Comparison of ENCODE assay signal across 2 cellular contexts in the genomic region with DNA sequence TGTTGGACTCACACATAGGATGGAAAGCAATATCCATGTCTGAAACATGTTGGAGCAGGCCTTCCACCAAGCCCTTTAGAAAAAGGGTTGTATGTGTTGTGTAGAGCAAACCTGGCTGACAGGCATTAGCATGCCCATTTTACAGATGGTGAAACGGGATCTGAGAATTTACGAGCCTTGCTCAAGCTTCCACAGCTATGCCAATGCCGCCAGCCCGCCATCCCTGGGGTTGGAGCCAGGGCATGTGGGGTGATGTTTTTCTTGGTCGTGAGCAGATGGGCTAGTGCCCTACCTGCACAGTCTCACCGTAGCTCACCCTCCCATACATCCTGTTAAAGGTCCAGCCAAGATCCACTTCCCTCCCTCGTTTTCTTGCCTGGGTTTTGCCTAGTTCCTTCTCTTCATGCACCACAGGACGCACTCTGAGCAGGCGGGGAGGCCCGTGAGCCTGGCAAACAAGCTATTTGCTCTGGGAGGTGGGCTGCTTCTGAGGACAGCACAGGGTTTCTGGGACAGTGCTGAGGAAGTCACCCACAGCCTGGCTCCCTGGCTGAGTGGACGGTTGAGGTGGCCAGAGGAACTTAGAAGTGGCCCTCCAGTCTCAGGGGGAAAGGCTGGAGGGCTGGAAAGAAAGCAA.
TF ChIP-seq lines count a peak whose summit lies in the region.

No MANE protein-coding gene starts in this region.

TF ChIP-seq in SK-N-SH, 30 proteins besides CTCF, POLR2A, EP300 and RAD21 (continued from another document):
- TF ChIP-seq, protein P1, sequence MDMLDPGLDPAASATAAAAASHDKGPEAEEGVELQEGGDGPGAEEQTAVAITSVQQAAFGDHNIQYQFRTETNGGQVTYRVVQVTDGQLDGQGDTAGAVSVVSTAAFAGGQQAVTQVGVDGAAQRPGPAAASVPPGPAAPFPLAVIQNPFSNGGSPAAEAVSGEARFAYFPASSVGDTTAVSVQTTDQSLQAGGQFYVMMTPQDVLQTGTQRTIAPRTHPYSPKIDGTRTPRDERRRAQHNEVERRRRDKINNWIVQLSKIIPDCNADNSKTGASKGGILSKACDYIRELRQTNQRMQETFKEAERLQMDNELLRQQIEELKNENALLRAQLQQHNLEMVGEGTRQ (IDR thresholded peaks at IDR 0.05; ENCODE audit: borderline replicate concordance, low read depth, low read length): no peak
- no peak for TF ChIP-seq FOXJ3 (CRISPR knock-in tag; IDR thresholded peaks at IDR 0.05)
- TF ChIP-seq MEF2A (IDR thresholded peaks at IDR 0.05; ENCODE audit: borderline replicate concordance, low read depth): no peak
- TF ChIP-seq EZH2phosphoT487 (IDR thresholded peaks at IDR 0.05; ENCODE audit: borderline replicate concordance, low read depth): no peak
- no peak for TF ChIP-seq GABPA (IDR thresholded peaks at IDR 0.05; ENCODE audit: low read depth)
- no peak for TF ChIP-seq CHD2 (IDR thresholded peaks at IDR 0.05; ENCODE audit: low read length, partially characterized antibody)
- TF ChIP-seq, protein P2, sequence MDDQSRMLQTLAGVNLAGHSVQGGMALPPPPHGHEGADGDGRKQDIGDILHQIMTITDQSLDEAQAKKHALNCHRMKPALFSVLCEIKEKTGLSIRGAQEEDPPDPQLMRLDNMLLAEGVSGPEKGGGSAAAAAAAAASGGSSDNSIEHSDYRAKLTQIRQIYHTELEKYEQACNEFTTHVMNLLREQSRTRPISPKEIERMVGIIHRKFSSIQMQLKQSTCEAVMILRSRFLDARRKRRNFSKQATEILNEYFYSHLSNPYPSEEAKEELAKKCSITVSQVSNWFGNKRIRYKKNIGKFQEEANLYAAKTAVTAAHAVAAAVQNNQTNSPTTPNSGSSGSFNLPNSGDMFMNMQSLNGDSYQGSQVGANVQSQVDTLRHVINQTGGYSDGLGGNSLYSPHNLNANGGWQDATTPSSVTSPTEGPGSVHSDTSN (IDR thresholded peaks at IDR 0.05): no peak
- TF ChIP-seq POLR2AphosphoS5 (IDR thresholded peaks at IDR 0.05; ENCODE audit: low read depth, low read length): no peak
- no peak for TF ChIP-seq SMC3 (IDR thresholded peaks at IDR 0.05; ENCODE audit: low read depth, low read length)
- TF ChIP-seq TAF1 (IDR thresholded peaks at IDR 0.05; ENCODE audit: borderline replicate concordance, low read depth, low read length): no peak
- TF ChIP-seq SIN3A (IDR thresholded peaks at IDR 0.05; ENCODE audit: borderline replicate concordance, low read depth, low read length): no peak

TF ChIP-seq in SK-N-SH treated with all-trans-retinoic acid at 6 μM for 48 hours, 23 proteins besides CTCF, POLR2A, EP300 and RAD21 (continued from another document):
- TF ChIP-seq, protein P3, sequence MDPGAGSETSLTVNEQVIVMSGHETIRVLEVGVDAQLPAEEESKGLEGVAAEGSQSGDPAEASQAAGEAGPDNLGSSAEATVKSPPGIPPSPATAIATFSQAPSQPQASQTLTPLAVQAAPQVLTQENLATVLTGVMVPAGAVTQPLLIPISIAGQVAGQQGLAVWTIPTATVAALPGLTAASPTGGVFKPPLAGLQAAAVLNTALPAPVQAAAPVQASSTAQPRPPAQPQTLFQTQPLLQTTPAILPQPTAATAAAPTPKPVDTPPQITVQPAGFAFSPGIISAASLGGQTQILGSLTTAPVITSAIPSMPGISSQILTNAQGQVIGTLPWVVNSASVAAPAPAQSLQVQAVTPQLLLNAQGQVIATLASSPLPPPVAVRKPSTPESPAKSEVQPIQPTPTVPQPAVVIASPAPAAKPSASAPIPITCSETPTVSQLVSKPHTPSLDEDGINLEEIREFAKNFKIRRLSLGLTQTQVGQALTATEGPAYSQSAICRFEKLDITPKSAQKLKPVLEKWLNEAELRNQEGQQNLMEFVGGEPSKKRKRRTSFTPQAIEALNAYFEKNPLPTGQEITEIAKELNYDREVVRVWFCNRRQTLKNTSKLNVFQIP (CRISPR knock-in tag; IDR thresholded peaks at IDR 0.05; ENCODE audit: borderline replicate concordance, low read depth): no peak
- TF ChIP-seq ESRRG (CRISPR knock-in tag; IDR thresholded peaks at IDR 0.05) (no peak), ARNTL (CRISPR knock-in tag; IDR thresholded peaks at IDR 0.05; ENCODE audit: borderline replicate concordance, low read depth) (no peak), ZNF8 (CRISPR knock-in tag; IDR thresholded peaks at IDR 0.05) (no peak), RARB (CRISPR knock-in tag; IDR thresholded peaks at IDR 0.05) (no peak)
- TF ChIP-seq, protein P4, sequence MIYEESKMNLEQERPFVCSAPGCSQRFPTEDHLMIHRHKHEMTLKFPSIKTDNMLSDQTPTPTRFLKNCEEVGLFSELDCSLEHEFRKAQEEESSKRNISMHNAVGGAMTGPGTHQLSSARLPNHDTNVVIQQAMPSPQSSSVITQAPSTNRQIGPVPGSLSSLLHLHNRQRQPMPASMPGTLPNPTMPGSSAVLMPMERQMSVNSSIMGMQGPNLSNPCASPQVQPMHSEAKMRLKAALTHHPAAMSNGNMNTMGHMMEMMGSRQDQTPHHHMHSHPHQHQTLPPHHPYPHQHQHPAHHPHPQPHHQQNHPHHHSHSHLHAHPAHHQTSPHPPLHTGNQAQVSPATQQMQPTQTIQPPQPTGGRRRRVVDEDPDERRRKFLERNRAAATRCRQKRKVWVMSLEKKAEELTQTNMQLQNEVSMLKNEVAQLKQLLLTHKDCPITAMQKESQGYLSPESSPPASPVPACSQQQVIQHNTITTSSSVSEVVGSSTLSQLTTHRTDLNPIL (CRISPR knock-in tag; IDR thresholded peaks at IDR 0.05; ENCODE audit: low read depth): no peak
